In genomic region chr1:164092603-164093353, GRCh38 we compare ENCODE assay signal across 1 cellular context.
TF ChIP-seq lines count a peak whose summit lies in the region.

No MANE protein-coding gene starts in this region.

TF ChIP-seq in GM23338, 12 proteins besides CTCF, POLR2A, EP300 and RAD21 (continued from another document):
- TF ChIP-seq REST (IDR thresholded peaks at IDR 0.05; ENCODE audit: unreplicated experiment) (no peak), EZH2phosphoT487 (IDR thresholded peaks at IDR 0.05; ENCODE audit: unreplicated experiment) (no peak), ZNF114 (CRISPR knock-in tag; IDR thresholded peaks at IDR 0.05) (no peak)
